In the genomic region with DNA sequence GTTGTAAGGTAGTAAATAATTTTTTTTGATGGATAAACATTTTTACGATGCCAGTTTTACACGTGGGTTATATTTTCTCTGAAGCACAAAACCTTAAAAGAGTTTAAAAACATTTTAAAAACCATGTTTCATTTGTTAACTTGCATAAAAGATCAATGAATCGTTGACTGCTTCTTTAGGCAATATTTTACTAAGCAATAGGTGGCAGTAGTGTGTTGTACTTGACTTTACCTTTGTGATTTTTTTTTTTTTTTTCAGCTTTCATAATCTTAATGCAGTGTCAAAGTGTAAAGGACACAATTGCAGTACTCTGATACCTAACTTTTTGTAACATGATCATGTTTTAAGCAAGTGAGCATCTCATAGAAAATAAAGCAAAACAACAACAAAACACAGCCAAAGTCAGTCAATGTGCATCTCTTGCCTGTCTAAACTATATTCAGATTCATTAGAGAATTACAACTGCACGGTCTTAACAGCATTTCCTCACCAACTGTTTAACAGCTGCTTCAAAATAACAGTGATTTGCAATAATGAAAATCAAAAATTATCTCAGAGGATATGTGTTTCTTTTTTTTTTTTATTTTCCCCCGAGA, we compare ENCODE assay signal across 8 cellular contexts. TPM values are rescaled to one million over a fixed set of nuclear protein-coding genes. Genes with fewer than 3 reads are reported as not detected.
A peak's percentile ranks its signal among the peaks of the same experiment; 100 is the strongest.
DNase-seq lines count a peak whose midpoint lies in the region; ATAC-seq, FAIRE-seq and TF ChIP-seq lines count a peak whose summit lies in the region.

No MANE protein-coding gene starts in this region.

- WGBS in A549 (ENCODE audit: missing lambda C conversion rate): 38% methylated on average over 5 of the region's 5 CpGs

- H3K27ac Mint-ChIP-seq in activated naive CD4-positive, alpha-beta T cell treated with anti-CD3 and anti-CD28 coated beads, Interleukin-2, amount 10 ng/mL, durations not matched to agents 7 days and 5 days: no peak overlapping the region

- H3K4me1 ChIP-seq in A549 (no peaks in the 10 kb centered on the region), ascending aorta (no peaks in the 10 kb centered on the region), left lung (peaks cover 0 to 3% of the 10 kb centered on the region in 2 donors)

- no peaks in the 10 kb centered on the region for H3K27me3 Mint-ChIP-seq in activated naive CD4-positive, alpha-beta T cell treated with anti-CD3 and anti-CD28 coated beads, Interleukin-2, amount 10 ng/mL, durations not matched to agents 7 days and 5 days

- H3K4me1 Mint-ChIP-seq in activated naive CD4-positive, alpha-beta T cell treated with anti-CD3 and anti-CD28 coated beads, Interleukin-2, amount 10 ng/mL, durations not matched to agents 7 days and 5 days: no peaks in the 10 kb centered on the region

- peak in 1 of 2 experiments; percentile 52; a peak in 2 of 6 replicates for ATAC-seq in A549
- peak; percentile 41 for ATAC-seq in left lung
- no peak for ATAC-seq in GM21367 (IDR thresholded peaks at IDR 0.05; ENCODE audit: unreplicated experiment)
- ATAC-seq in HG02852 (IDR thresholded peaks at IDR 0.05; ENCODE audit: unreplicated experiment): no peak

- no peak for TF ChIP-seq POLR2A in A549 (IDR thresholded peaks at IDR 0.05; ENCODE audit: low read length)

- TF ChIP-seq EP300 in A549 (IDR thresholded peaks at IDR 0.05): no peak

- no peaks in the 10 kb centered on the region for H3K36me3 Mint-ChIP-seq in activated naive CD4-positive, alpha-beta T cell treated with anti-CD3 and anti-CD28 coated beads, Interleukin-2, amount 10 ng/mL, durations not matched to agents 7 days and 5 days

- H3K9me3 ChIP-seq in A549 (no peaks in the 10 kb centered on the region), ascending aorta (peaks cover 0 to 7% of the 10 kb centered on the region in 2 donors), left lung (peaks cover 0 to 5% of the 10 kb centered on the region in 2 donors)

- intact Hi-C loops in ascending aorta (cut with DNase I): loop anchor here (10.0 kb wide), 1 partner anchor 777 kb away; no protein-coding TSS in a partner anchor
- intact Hi-C loops in left lung (cut with DNase I): loop anchor here in 1 of 2 donors (10.0 kb wide), 1 partner anchor 477 kb away; no protein-coding TSS in a partner anchor

- DNase-seq in A549 (ENCODE audit: low read depth in 1 of 2, low spot score in 1 of 2): peak; percentile 5 to 10
- no peak for DNase-seq in GM12864 (ENCODE audit: low read depth)
- DNase-seq in NCI-H1092 (lab: John Stamatoyannopoulos, UW): peak; percentile 4
- no peak for DNase-seq in ascending aorta (ENCODE audit: low spot score in 2 of 2)
- DNase-seq in left lung: no peak
- no peak for DNase-seq in activated naive CD4-positive, alpha-beta T cell treated with anti-CD3 and anti-CD28 coated beads, Interleukin-2, amount 10 ng/mL, durations not matched to agents 7 days and 5 days

- TF ChIP-seq RAD21 in A549 (conservative IDR thresholded peaks at IDR 0.05 in 1 of 2, IDR thresholded peaks at IDR 0.05 in 1 of 2): peak; percentile 64 to 68; a peak in 4 of 5 replicates

- H3K4me2 ChIP-seq in A549: no peak overlapping the region

- H3K27me3 ChIP-seq in ascending aorta (no peaks in the 10 kb centered on the region), left lung (no peaks in the 10 kb centered on the region)

- H3K4me3 ChIP-seq in A549: no peak overlapping the region
- no peak overlapping the region for H3K4me3 ChIP-seq in GM12864 (ENCODE audit: low read depth, low read length)
- no peak overlapping the region for H3K4me3 ChIP-seq in ascending aorta
- no peak overlapping the region for H3K4me3 ChIP-seq in left lung

- no peaks in the 10 kb centered on the region for H3K9me3 Mint-ChIP-seq in activated naive CD4-positive, alpha-beta T cell treated with anti-CD3 and anti-CD28 coated beads, Interleukin-2, amount 10 ng/mL, durations not matched to agents 7 days and 5 days

- H3K36me3 ChIP-seq in ascending aorta (peaks cover 0 to 3% of the 10 kb centered on the region in 2 donors), left lung (no peaks in the 10 kb centered on the region)

- TF ChIP-seq CTCF in A549 (IDR thresholded peaks at IDR 0.05) (peak; percentile 61), GM12864 (IDR thresholded peaks at IDR 0.05; ENCODE audit: low read depth, low read length, missing control alignments) (peak; percentile 38), ascending aorta (IDR thresholded peaks at IDR 0.05) (peak in 2 of 3 experiments; percentile 26 to 39), left lung (IDR thresholded peaks at IDR 0.05) (peak; percentile 34 to 37)

- CTCF ChIA-PET in A549 (lab: Yijun Ruan, JAX): interaction anchor here (0.6 to 4.9 kb wide), 10 partner anchors 9 to 779 kb away, joined by 3 to 33 read pairs (median 4); no protein-coding TSS in a partner anchor
- CTCF ChIA-PET in activated naive CD4-positive, alpha-beta T cell treated with anti-CD3 and anti-CD28 coated beads, Interleukin-2, amount 10 ng/mL, durations not matched to agents 7 days and 5 days (lab: Charles Lee): interaction anchor here (0.7 to 2.3 kb wide), 4 partner anchors 88 to 611 kb away, joined by 3 to 8 read pairs (median 3); no protein-coding TSS in a partner anchor

- FAIRE-seq in A549 (lab: Jason Lieb, UNC): peak; percentile 54

- POLR2A ChIA-PET in A549 (lab: Yijun Ruan, JAX): interaction anchor here (0.6 kb wide), 1 partner anchor 602 kb away, joined by 4 read pairs; no protein-coding TSS in a partner anchor

- H3K27ac ChIP-seq in A549: no peak overlapping the region
- H3K27ac ChIP-seq in ascending aorta: no peak overlapping the region
- H3K27ac ChIP-seq in left lung: no peak overlapping the region

- no peak overlapping the region for H3K4me3 Mint-ChIP-seq in activated naive CD4-positive, alpha-beta T cell treated with anti-CD3 and anti-CD28 coated beads, Interleukin-2, amount 10 ng/mL, durations not matched to agents 7 days and 5 days

TF ChIP-seq in A549, 52 proteins besides CTCF, POLR2A, EP300 and RAD21:
- TF ChIP-seq SMC3 (IDR thresholded peaks at IDR 0.05) (peak; percentile 44; the same call in 2 of the 3 replicates), CBX2 (IDR thresholded peaks at IDR 0.05; ENCODE audit: borderline replicate concordance, low read depth) (no peak)

RNA-seq across cellular contexts. Expression of gene DNAJC24, which starts 27.7 kb away (rescaled TPM):
- 21.2 and 31.8 TPM in 2 replicates for polyA plus RNA-seq in A549 (2011; rRNA removed)
- 5.8 and 7.0 TPM in 2 replicates for polyA plus RNA-seq in A549 (2012; cell fraction: cytosol; rRNA removed)
- 5.0 and 7.2 TPM in 2 replicates for polyA plus RNA-seq in A549 (2012; cell fraction: nucleus; rRNA removed)
- polyA plus RNA-seq in A549 (2017; fragmentation: RNase III; extraction: RNeasy Plus Mini Kit Qiagen cat#74134 plus additional on column Dnase treatment): 17.2 to 18.4 TPM (median 17.9 TPM) in 3 replicates
- 18.3 and 20.1 TPM in 2 replicates for polyA minus RNA-seq in A549 (2011; rRNA and poly(A)+ RNA removed)
- 22.5 TPM for total RNA-seq in ascending aorta
- 10 to 100 TPM; 10.8 to 12.5 TPM for total RNA-seq in left lung

RNA-seq across cellular contexts. Expression of gene DCDC1, which starts 27.8 kb away (rescaled TPM):
- 9.5 and 10.0 TPM in 2 replicates for polyA plus RNA-seq in A549 (2011; rRNA removed)
- polyA plus RNA-seq in A549 (2012; cell fraction: cytosol; rRNA removed): 0.40 and 0.49 TPM in 2 replicates
- 0.40 and 0.82 TPM in 2 replicates for polyA plus RNA-seq in A549 (2012; cell fraction: nucleus; rRNA removed)
- polyA plus RNA-seq in A549 (2017; fragmentation: RNase III; extraction: RNeasy Plus Mini Kit Qiagen cat#74134 plus additional on column Dnase treatment): 1.4 to 2.8 TPM (median 2.3 TPM) in 3 replicates
- 6.8 and 7.8 TPM in 2 replicates for polyA minus RNA-seq in A549 (2011; rRNA and poly(A)+ RNA removed)
- not detected for total RNA-seq in ascending aorta
- total RNA-seq in left lung: 1 to 10 TPM in 1 of 2 donors, under 1 TPM in 1; 0.09 to 1.8 TPM

Comparison
In these comparisons a context has a peak if more than half of its experiments do, and no peak if none do; other contexts are left out.
1. DNase-seq: peak in A549 (2 of 2) and NCI-H1092 (single experiment); none in GM12864 (single experiment), ascending aorta (0 of 2), left lung (0 of 2) and activated naive CD4-positive, alpha-beta T cell treated with anti-CD3 and anti-CD28 coated beads, Interleukin-2, amount 10 ng/mL, durations not matched to agents 7 days and 5 days (single experiment).
2. Peak in every context shown above with its lines, with median percentiles within 50 percentile points of each other: CTCF ChIP-seq.